ENCODE assay signal across 1 cellular context in the genomic region with DNA sequence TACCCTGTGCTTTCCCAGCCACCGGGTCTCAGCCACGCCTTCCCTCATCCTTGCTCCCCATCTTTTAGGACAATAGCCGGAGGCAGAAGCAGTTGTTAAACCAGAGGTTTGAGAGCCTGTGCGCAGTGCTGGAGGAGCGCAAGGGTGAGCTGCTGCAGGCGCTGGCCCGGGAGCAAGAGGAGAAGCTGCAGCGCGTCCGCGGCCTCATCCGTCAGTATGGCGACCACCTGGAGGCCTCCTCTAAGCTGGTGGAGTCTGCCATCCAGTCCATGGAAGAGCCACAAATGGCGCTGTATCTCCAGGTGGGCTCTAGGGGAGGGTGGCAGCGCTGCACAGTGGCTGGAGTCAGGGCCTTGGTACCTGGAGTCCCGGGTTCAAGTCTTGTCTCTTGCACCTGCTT.
TF ChIP-seq lines count a peak whose summit lies in the region.

No MANE protein-coding gene starts in this region.

TF ChIP-seq in SK-N-SH treated with all-trans-retinoic acid at 6 μM for 48 hours, 23 proteins besides CTCF, POLR2A, EP300 and RAD21:
- no peak for TF ChIP-seq ESRRG (CRISPR knock-in tag; IDR thresholded peaks at IDR 0.05)
- TF ChIP-seq RARB (CRISPR knock-in tag; IDR thresholded peaks at IDR 0.05) = no peak
- no peak for TF ChIP-seq ARNTL (CRISPR knock-in tag; IDR thresholded peaks at IDR 0.05; ENCODE audit: borderline replicate concordance, low read depth)
- TF ChIP-seq ZFP3 (CRISPR knock-in tag; IDR thresholded peaks at IDR 0.05) = no peak
- TF ChIP-seq ZNF8 (CRISPR knock-in tag; IDR thresholded peaks at IDR 0.05) = no peak
- no peak for TF ChIP-seq PATZ1 (CRISPR knock-in tag; IDR thresholded peaks at IDR 0.05; ENCODE audit: borderline replicate concordance)
- TF ChIP-seq CSDC2 (CRISPR knock-in tag; IDR thresholded peaks at IDR 0.05) = no peak
- no peak for TF ChIP-seq BACH2 (CRISPR knock-in tag; IDR thresholded peaks at IDR 0.05; ENCODE audit: borderline replicate concordance)
- no peak for TF ChIP-seq SNAI2 (CRISPR knock-in tag; IDR thresholded peaks at IDR 0.05)
- no peak for TF ChIP-seq POU6F1 (CRISPR knock-in tag; IDR thresholded peaks at IDR 0.05; ENCODE audit: borderline replicate concordance, low read depth)
- no peak for TF ChIP-seq TCF4 (CRISPR knock-in tag; IDR thresholded peaks at IDR 0.05; ENCODE audit: borderline replicate concordance)
- TF ChIP-seq GLIS3 (CRISPR knock-in tag; IDR thresholded peaks at IDR 0.05) = no peak
- TF ChIP-seq ZNF565 (CRISPR knock-in tag; conservative IDR thresholded peaks at IDR 0.05; ENCODE audit: low read depth) = no peak
- no peak for TF ChIP-seq OSR1 (CRISPR knock-in tag; IDR thresholded peaks at IDR 0.05)
- TF ChIP-seq CREB5 (CRISPR knock-in tag; IDR thresholded peaks at IDR 0.05; ENCODE audit: low read depth) = no peak
- TF ChIP-seq, protein P1, sequence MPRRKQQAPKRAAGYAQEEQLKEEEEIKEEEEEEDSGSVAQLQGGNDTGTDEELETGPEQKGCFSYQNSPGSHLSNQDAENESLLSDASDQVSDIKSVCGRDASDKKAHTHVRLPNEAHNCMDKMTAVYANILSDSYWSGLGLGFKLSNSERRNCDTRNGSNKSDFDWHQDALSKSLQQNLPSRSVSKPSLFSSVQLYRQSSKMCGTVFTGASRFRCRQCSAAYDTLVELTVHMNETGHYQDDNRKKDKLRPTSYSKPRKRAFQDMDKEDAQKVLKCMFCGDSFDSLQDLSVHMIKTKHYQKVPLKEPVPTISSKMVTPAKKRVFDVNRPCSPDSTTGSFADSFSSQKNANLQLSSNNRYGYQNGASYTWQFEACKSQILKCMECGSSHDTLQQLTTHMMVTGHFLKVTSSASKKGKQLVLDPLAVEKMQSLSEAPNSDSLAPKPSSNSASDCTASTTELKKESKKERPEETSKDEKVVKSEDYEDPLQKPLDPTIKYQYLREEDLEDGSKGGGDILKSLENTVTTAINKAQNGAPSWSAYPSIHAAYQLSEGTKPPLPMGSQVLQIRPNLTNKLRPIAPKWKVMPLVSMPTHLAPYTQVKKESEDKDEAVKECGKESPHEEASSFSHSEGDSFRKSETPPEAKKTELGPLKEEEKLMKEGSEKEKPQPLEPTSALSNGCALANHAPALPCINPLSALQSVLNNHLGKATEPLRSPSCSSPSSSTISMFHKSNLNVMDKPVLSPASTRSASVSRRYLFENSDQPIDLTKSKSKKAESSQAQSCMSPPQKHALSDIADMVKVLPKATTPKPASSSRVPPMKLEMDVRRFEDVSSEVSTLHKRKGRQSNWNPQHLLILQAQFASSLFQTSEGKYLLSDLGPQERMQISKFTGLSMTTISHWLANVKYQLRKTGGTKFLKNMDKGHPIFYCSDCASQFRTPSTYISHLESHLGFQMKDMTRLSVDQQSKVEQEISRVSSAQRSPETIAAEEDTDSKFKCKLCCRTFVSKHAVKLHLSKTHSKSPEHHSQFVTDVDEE (CRISPR knock-in tag; IDR thresholded peaks at IDR 0.05) = no peak
- no peak for TF ChIP-seq ZNF70 (CRISPR knock-in tag; IDR thresholded peaks at IDR 0.05)
